3 cellular contexts compared by ENCODE assay signal in the genomic region with DNA sequence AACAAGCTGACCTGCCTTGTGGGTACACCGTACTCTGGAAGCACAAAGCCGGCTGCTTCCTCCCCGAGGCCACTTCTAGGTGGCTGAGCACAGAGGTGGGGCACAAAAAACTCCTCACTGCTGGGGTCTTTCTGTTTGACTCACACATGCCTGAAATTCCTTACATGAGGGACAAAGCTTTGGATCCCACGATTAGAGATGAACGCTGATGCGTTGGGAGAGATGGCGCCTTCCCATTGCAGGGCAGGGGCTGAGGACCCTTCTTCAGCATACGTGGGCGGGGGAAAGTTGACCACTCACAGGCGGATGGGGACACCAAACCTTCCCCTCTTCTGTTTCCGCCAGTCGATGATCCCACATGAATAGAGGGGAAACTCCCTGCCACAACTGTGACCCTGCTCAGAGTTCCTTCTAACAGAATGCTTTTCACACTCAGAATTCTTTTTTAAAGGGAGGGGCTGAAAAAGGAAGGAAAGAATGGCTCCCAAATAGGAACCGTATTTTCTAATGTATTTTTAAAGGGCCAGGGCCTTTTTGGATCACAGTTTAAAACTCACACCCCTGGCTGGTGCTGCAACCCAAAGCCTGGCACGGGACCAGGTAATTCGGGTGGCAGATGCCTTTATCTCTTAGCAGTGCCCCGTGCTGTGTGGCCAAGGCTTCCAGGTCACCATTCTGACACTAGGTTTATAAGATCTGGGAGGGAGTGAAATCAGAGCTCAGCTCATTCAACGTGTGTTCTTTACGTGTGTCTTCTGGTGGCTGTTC.
A peak's percentile ranks its signal among the peaks of the same experiment; 100 is the strongest.
TF ChIP-seq lines count a peak whose summit lies in the region.

No MANE protein-coding gene starts in this region.

TF ChIP-seq in liver, 16 proteins besides CTCF, POLR2A, EP300 and RAD21:
- TF ChIP-seq, protein P1, sequence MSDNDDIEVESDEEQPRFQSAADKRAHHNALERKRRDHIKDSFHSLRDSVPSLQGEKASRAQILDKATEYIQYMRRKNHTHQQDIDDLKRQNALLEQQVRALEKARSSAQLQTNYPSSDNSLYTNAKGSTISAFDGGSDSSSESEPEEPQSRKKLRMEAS (IDR thresholded peaks at IDR 0.05), result peak; percentile 56
- no peak for TF ChIP-seq SP1 (IDR thresholded peaks at IDR 0.05)
- TF ChIP-seq JUND (IDR thresholded peaks at IDR 0.05), result peak in 1 of 2 donors; percentile 26
- no peak for TF ChIP-seq RXRA (IDR thresholded peaks at IDR 0.05)

TF ChIP-seq in HepG2, 621 proteins besides CTCF, POLR2A, EP300 and RAD21 (continues in another document):
- TF ChIP-seq, protein P2, sequence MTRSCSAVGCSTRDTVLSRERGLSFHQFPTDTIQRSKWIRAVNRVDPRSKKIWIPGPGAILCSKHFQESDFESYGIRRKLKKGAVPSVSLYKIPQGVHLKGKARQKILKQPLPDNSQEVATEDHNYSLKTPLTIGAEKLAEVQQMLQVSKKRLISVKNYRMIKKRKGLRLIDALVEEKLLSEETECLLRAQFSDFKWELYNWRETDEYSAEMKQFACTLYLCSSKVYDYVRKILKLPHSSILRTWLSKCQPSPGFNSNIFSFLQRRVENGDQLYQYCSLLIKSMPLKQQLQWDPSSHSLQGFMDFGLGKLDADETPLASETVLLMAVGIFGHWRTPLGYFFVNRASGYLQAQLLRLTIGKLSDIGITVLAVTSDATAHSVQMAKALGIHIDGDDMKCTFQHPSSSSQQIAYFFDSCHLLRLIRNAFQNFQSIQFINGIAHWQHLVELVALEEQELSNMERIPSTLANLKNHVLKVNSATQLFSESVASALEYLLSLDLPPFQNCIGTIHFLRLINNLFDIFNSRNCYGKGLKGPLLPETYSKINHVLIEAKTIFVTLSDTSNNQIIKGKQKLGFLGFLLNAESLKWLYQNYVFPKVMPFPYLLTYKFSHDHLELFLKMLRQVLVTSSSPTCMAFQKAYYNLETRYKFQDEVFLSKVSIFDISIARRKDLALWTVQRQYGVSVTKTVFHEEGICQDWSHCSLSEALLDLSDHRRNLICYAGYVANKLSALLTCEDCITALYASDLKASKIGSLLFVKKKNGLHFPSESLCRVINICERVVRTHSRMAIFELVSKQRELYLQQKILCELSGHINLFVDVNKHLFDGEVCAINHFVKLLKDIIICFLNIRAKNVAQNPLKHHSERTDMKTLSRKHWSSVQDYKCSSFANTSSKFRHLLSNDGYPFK (CRISPR knock-in tag; IDR thresholded peaks at IDR 0.05; ENCODE audit: borderline replicate concordance), result no peak
- TF ChIP-seq, protein P3, sequence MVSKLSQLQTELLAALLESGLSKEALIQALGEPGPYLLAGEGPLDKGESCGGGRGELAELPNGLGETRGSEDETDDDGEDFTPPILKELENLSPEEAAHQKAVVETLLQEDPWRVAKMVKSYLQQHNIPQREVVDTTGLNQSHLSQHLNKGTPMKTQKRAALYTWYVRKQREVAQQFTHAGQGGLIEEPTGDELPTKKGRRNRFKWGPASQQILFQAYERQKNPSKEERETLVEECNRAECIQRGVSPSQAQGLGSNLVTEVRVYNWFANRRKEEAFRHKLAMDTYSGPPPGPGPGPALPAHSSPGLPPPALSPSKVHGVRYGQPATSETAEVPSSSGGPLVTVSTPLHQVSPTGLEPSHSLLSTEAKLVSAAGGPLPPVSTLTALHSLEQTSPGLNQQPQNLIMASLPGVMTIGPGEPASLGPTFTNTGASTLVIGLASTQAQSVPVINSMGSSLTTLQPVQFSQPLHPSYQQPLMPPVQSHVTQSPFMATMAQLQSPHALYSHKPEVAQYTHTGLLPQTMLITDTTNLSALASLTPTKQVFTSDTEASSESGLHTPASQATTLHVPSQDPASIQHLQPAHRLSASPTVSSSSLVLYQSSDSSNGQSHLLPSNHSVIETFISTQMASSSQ (IDR thresholded peaks at IDR 0.05; ENCODE audit: low read depth), result no peak
- TF ChIP-seq, protein P3 (CRISPR knock-in tag; IDR thresholded peaks at IDR 0.05; ENCODE audit: borderline replicate concordance), result no peak
- TF ChIP-seq, protein P4, sequence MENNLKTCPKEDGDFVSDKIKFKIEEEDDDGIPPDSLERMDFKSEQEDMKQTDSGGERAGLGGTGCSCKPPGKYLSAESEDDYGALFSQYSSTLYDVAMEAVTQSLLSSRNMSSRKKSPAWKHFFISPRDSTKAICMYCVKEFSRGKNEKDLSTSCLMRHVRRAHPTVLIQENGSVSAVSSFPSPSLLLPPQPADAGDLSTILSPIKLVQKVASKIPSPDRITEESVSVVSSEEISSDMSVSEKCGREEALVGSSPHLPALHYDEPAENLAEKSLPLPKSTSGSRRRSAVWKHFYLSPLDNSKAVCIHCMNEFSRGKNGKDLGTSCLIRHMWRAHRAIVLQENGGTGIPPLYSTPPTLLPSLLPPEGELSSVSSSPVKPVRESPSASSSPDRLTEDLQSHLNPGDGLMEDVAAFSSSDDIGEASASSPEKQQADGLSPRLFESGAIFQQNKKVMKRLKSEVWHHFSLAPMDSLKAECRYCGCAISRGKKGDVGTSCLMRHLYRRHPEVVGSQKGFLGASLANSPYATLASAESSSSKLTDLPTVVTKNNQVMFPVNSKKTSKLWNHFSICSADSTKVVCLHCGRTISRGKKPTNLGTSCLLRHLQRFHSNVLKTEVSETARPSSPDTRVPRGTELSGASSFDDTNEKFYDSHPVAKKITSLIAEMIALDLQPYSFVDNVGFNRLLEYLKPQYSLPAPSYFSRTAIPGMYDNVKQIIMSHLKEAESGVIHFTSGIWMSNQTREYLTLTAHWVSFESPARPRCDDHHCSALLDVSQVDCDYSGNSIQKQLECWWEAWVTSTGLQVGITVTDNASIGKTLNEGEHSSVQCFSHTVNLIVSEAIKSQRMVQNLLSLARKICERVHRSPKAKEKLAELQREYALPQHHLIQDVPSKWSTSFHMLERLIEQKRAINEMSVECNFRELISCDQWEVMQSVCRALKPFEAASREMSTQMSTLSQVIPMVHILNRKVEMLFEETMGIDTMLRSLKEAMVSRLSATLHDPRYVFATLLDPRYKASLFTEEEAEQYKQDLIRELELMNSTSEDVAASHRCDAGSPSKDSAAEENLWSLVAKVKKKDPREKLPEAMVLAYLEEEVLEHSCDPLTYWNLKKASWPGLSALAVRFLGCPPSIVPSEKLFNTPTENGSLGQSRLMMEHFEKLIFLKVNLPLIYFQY (CRISPR knock-in tag; IDR thresholded peaks at IDR 0.05; ENCODE audit: borderline replicate concordance), result no peak
- TF ChIP-seq ZBTB1 (CRISPR knock-in tag; IDR thresholded peaks at IDR 0.05; ENCODE audit: borderline replicate concordance) (no peak), ZNF678 (CRISPR knock-in tag; IDR thresholded peaks at IDR 0.05) (no peak), ZNF788 (CRISPR knock-in tag; IDR thresholded peaks at IDR 0.05; ENCODE audit: borderline replicate concordance) (no peak), CCDC6 (CRISPR knock-in tag; IDR thresholded peaks at IDR 0.05) (no peak), BRD4 (CRISPR knock-in tag; IDR thresholded peaks at IDR 0.05) (no peak), NFYC (CRISPR knock-in tag; IDR thresholded peaks at IDR 0.05) (no peak), RFX3 (CRISPR knock-in tag; IDR thresholded peaks at IDR 0.05) (no peak), AGO2 (optimal IDR thresholded peaks at IDR 0.05; ENCODE audit: low read depth, low read length) (no peak)

TF ChIP-seq in GM12878, 131 proteins besides CTCF, POLR2A, EP300 and RAD21:
- TF ChIP-seq EGR1 (IDR thresholded peaks at IDR 0.05; ENCODE audit: borderline replicate concordance in 1 of 2, low read depth in 2 of 2, low read length in 2 of 2) (peak in 1 of 2 experiments; percentile 45; a peak in 1 of 3 replicates), RUNX3 (IDR thresholded peaks at IDR 0.05; ENCODE audit: low read length) (peak; percentile 49; the same call in 1 of the 2 replicates)
- TF ChIP-seq, protein P5, sequence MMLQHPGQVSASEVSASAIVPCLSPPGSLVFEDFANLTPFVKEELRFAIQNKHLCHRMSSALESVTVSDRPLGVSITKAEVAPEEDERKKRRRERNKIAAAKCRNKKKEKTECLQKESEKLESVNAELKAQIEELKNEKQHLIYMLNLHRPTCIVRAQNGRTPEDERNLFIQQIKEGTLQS (IDR thresholded peaks at IDR 0.05; ENCODE audit: borderline replicate concordance, extremely low read depth, low read depth, low read length), result no peak
